16 cellular contexts compared by ENCODE assay signal in the genomic region with DNA sequence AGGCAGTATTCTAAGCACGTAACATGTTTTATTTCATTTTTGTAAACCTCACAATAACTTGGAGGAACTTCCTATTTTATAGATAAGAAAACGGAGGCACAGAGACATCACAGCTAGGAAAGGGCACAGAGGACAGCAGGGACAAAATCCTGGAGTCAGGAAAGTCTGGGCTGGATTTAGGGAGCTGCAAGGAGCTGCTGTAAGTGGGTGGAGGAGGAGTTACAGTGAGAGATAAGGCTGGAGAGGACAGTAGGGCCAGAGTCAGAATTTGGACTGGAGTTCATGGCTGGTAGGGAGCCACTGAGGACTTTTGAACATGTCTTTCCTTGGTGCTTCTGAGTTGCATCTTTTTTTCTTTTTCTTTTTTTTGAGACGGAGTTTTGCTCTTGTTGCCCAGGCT. TPM values are rescaled to one million over a fixed set of nuclear protein-coding genes. Genes with fewer than 3 reads are reported as not detected.
DNase-seq lines count a peak whose midpoint lies in the region; ATAC-seq and TF ChIP-seq lines count a peak whose summit lies in the region.
"Had no signal": no experiment of that assay in that cellular context is flagged by ENCODE, and none has a peak within 500 bp of the region (broad histone marks: within the 10 kb centered on the region; RNA-seq: fewer than 3 reads in every experiment).

No MANE protein-coding gene starts in this region.

- no peak for TF ChIP-seq POLR2A in thyroid gland (IDR thresholded peaks at IDR 0.05)

- peaks cover 30 to 34% of the 10 kb centered on the region in 2 donors for H3K4me1 Mint-ChIP-seq in natural killer cell treated with Interleukin-12 subunit alpha and Interleukin-12 subunit beta and Interleukin-15 and Interleukin-18, amount 100 ng/mL, for 72 hours (ENCODE audit: low read depth in 2 of 2)
- H3K4me1 Mint-ChIP-seq in natural killer cell = peaks cover 0 to 15% of the 10 kb centered on the region in 2 donors

- peak overlapping the region in 2 of 3 donors; percentile 7 to 39 for H3K27ac ChIP-seq in thyroid gland
- H3K27ac ChIP-seq: KMS-11, vagina had no signal

- intact Hi-C loops in natural killer cell (cut with micrococcal nuclease) = no loop called here
- intact Hi-C loops in thyroid gland (cut with DNase I) = no loop called here

- H3K4me3 Mint-ChIP-seq in natural killer cell treated with Interleukin-12 subunit alpha and Interleukin-12 subunit beta and Interleukin-15 and Interleukin-18, amount 100 ng/mL, for 72 hours = peak overlapping the region; percentile 15
- no peak overlapping the region for H3K4me3 Mint-ChIP-seq in natural killer cell

- peak overlapping the region; percentile 67 to 69 for H3K27ac Mint-ChIP-seq in natural killer cell treated with Interleukin-12 subunit alpha and Interleukin-12 subunit beta and Interleukin-15 and Interleukin-18, amount 100 ng/mL, for 72 hours
- peak overlapping the region in 1 of 2 donors; percentile 65 for H3K27ac Mint-ChIP-seq in natural killer cell
- H3K27ac Mint-ChIP-seq: activated naive CD4-positive, alpha-beta T cell treated with anti-CD3 and anti-CD28 coated beads, Interleukin-2, amount 50 U/mL, for 72 hours had no signal

- no peaks in the 10 kb centered on the region for H3K27me3 ChIP-seq in thyroid gland
- H3K27me3 ChIP-seq: vagina had no signal

- no peaks in the 10 kb centered on the region for H3K27me3 Mint-ChIP-seq in natural killer cell treated with Interleukin-12 subunit alpha and Interleukin-12 subunit beta and Interleukin-15 and Interleukin-18, amount 100 ng/mL, for 72 hours
- no peaks in the 10 kb centered on the region for H3K27me3 Mint-ChIP-seq in natural killer cell (ENCODE audit: low read depth in 2 of 2)

- no peaks in the 10 kb centered on the region for H3K9me3 ChIP-seq in thyroid gland
- H3K9me3 ChIP-seq: vagina had no signal

- TF ChIP-seq CTCF in natural killer cell (IDR thresholded peaks at IDR 0.05) (no peak), fibroblast of the aortic adventitia (IDR thresholded peaks at IDR 0.05; ENCODE audit: insufficient read depth, low read length) (no peak), thyroid gland (IDR thresholded peaks at IDR 0.05) (no peak)

- no peak for ATAC-seq in natural killer cell treated with Interleukin-12 subunit alpha and Interleukin-12 subunit beta and Interleukin-15 and Interleukin-18, amount 100 ng/mL, for 72 hours
- no peak for ATAC-seq in natural killer cell
- no peak for ATAC-seq in GM19467 (IDR thresholded peaks at IDR 0.05; ENCODE audit: unreplicated experiment)
- no peak for ATAC-seq in HG02885 (IDR thresholded peaks at IDR 0.05; ENCODE audit: poor library complexity, unreplicated experiment)
- ATAC-seq: activated naive CD4-positive, alpha-beta T cell treated with anti-CD3 and anti-CD28 coated beads, Interleukin-2, amount 50 U/mL, for 72 hours had no signal

- no peak for DNase-seq in natural killer cell treated with Interleukin-12 subunit alpha and Interleukin-12 subunit beta and Interleukin-15 and Interleukin-18, amount 100 ng/mL, for 72 hours (ENCODE audit: low spot score)
- no peak for DNase-seq in natural killer cell
- DNase-seq in OCI-M1 (lab: John Stamatoyannopoulos, UW) = peak; percentile 65
- DNase-seq in fibroblast of the aortic adventitia (ENCODE audit: low read depth) = peak; percentile 64
- no peak for DNase-seq in thyroid gland
- DNase-seq in medulla oblongata (ENCODE audit: extremely low spot score) = no peak
- DNase-seq: central memory CD4-positive, alpha-beta T cell; kidney; NCI-H1417 treated with DMSO at 0.1 percent for 48 hours; stimulated activated CD4-positive, alpha-beta T cell treated with anti-CD3 and anti-CD28 coated beads, Interleukin-2, amount 100 ng/mL, for 48 hours; T-helper 9 cell had no signal

- peaks cover 26 to 36% of the 10 kb centered on the region in 2 donors for H3K4me1 ChIP-seq in thyroid gland

- no peaks in the 10 kb centered on the region for H3K9me3 Mint-ChIP-seq in natural killer cell treated with Interleukin-12 subunit alpha and Interleukin-12 subunit beta and Interleukin-15 and Interleukin-18, amount 100 ng/mL, for 72 hours
- no peaks in the 10 kb centered on the region for H3K9me3 Mint-ChIP-seq in natural killer cell
- H3K9me3 Mint-ChIP-seq: activated naive CD4-positive, alpha-beta T cell treated with anti-CD3 and anti-CD28 coated beads, Interleukin-2, amount 50 U/mL, for 72 hours had no signal

- H3K4me3 ChIP-seq in fibroblast of the aortic adventitia (ENCODE audit: low read depth, low read length) (no peak overlapping the region), thyroid gland (replicated peaks in 1 of 3) (no peak overlapping the region)
- H3K4me3 ChIP-seq: vagina had no signal

- 75 to 81% methylated on average over 3 of the region's 3 CpGs for WGBS in thyroid gland, 2 donors

- H3K36me3 ChIP-seq in thyroid gland = no peaks in the 10 kb centered on the region
- H3K36me3 ChIP-seq: vagina had no signal

- H3K36me3 Mint-ChIP-seq in natural killer cell treated with Interleukin-12 subunit alpha and Interleukin-12 subunit beta and Interleukin-15 and Interleukin-18, amount 100 ng/mL, for 72 hours = no peaks in the 10 kb centered on the region
- no peaks in the 10 kb centered on the region for H3K36me3 Mint-ChIP-seq in natural killer cell
- H3K36me3 Mint-ChIP-seq: activated naive CD4-positive, alpha-beta T cell treated with anti-CD3 and anti-CD28 coated beads, Interleukin-2, amount 50 U/mL, for 72 hours had no signal

RNA-seq across cellular contexts. Expression of a gene that starts 32.2 kb away (rescaled TPM):
- total RNA-seq in natural killer cell treated with Interleukin-12 subunit alpha and Interleukin-12 subunit beta and Interleukin-15 and Interleukin-18, amount 100 ng/mL, for 72 hours = 10 to 100 TPM; 60.7 to 83.3 TPM
- total RNA-seq in natural killer cell (100 to 1,000 TPM; 110 to 127 (median 111) TPM), fibroblast of the aortic adventitia (ENCODE audit: low replicate concordance) (6.6 and 11.0 TPM in 2 replicates), thyroid gland (10 to 100 TPM; 45.4 to 81.9 (median 58.6) TPM)

Comparison
In these comparisons a context has a peak if more than half of its experiments do, and no peak if none do; other contexts are left out.
1. DNase-seq: peak in OCI-M1 (single experiment) and fibroblast of the aortic adventitia (single experiment); none in natural killer cell treated with Interleukin-12 subunit alpha and Interleukin-12 subunit beta and Interleukin-15 and Interleukin-18, amount 100 ng/mL, for 72 hours (single experiment), natural killer cell (single experiment), thyroid gland (0 of 2) and medulla oblongata (single experiment).